Comparison of ENCODE assay signal across 9 cellular contexts in the genomic region with DNA sequence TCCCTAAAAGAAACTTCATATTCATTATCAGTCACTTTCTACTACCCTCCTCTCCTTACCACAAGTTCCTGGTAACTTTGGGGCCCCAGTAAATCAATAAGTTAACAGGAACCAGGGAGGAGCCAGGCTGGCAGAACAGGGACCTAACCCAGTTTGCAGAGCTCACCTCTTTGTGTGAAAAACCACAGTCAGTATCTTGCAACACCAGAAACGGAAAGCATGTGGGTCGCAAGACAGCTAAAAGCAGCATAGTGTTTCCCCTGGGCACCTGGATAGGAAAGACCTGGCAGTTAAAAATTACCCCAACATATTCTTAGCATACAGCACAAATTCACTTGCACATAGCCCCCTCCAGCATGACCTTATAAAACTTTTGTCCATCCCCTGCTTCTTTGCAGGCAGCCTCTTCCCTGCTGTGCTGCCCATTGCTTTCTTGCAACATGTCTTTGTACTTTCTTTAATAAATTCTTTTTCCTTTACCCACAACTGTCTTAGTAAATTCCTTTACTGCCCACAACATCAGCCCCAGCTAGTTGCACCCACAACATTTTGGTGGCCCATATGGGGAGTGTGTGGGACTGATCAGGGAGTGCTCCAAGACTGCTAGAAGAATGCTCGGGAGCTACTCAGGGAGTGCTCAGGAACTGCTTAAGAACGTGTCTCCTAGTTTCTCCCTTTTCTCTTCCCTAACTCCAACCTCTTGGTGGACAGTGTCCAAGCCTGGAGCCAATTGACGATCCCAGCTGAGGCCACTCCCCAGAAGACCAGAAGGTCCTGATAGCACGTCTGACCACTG.
DNase-seq lines count a peak whose midpoint lies in the region; ATAC-seq and TF ChIP-seq lines count a peak whose summit lies in the region.
"Had no signal": no experiment of that assay in that cellular context is flagged by ENCODE, and none has a peak within 500 bp of the region (broad histone marks: within the 10 kb centered on the region; RNA-seq: fewer than 3 reads in every experiment).

No MANE protein-coding gene starts in this region.

- DNase-seq in SIG-M5 treated with dmso at 0.1 percent for 504 hours (lab: John Stamatoyannopoulos, UW; ENCODE audit: unreplicated experiment) (peak; percentile 93), NCI-H526 treated with DMSO at 0.1 percent for 48 hours (lab: John Stamatoyannopoulos, UW) (no peak), osteocyte (ENCODE audit: extremely low spot score, unreplicated experiment) (no peak), HuH-7.5 (ENCODE audit: low spot score) (no peak), NCI-H187 (lab: John Stamatoyannopoulos, UW) (no peak)
- peak in 6 of 10 donors; percentile 10 to 60 (median 34) for DNase-seq in naive thymus-derived CD8-positive, alpha-beta T cell

- H3K4me3 Mint-ChIP-seq in naive thymus-derived CD8-positive, alpha-beta T cell = peak overlapping the region; percentile 25 to 81 (median 68)
- H3K4me3 Mint-ChIP-seq in osteocyte (ENCODE audit: unreplicated experiment) = no peak overlapping the region

- ATAC-seq in GM18907 (IDR thresholded peaks at IDR 0.05; ENCODE audit: unreplicated experiment) (peak; percentile 98), HG02852 (IDR thresholded peaks at IDR 0.05; ENCODE audit: unreplicated experiment) (peak; percentile 68)
- peak; percentile 75 to 84 for ATAC-seq in naive thymus-derived CD8-positive, alpha-beta T cell
- ATAC-seq: left lobe of liver had no signal

- peak overlapping the region; percentile 5 to 90 (median 75) for H3K27ac Mint-ChIP-seq in naive thymus-derived CD8-positive, alpha-beta T cell
- H3K27ac Mint-ChIP-seq in osteocyte (ENCODE audit: unreplicated experiment) = no peak overlapping the region

- POLR2A ChIA-PET in naive thymus-derived CD8-positive, alpha-beta T cell (lab: Charles Lee) = interaction anchor here (0.6 to 1.2 kb wide), 2 partner anchors 13 to 79 kb away, joined by 3 read pairs; no protein-coding TSS in a partner anchor

- peaks cover 35 to 60% (median 56%) of the 10 kb centered on the region in 4 donors for H3K4me1 Mint-ChIP-seq in naive thymus-derived CD8-positive, alpha-beta T cell
- no peaks in the 10 kb centered on the region for H3K4me1 Mint-ChIP-seq in osteocyte (ENCODE audit: unreplicated experiment)

- peaks cover 0 to 7% (median 0%) of the 10 kb centered on the region in 9 donors for H3K9me3 Mint-ChIP-seq in naive thymus-derived CD8-positive, alpha-beta T cell
- peaks cover 30% of the 10 kb centered on the region for H3K9me3 Mint-ChIP-seq in osteocyte (ENCODE audit: unreplicated experiment)

- H3K36me3 Mint-ChIP-seq in naive thymus-derived CD8-positive, alpha-beta T cell = peaks cover 0 to 2% (median 0%) of the 10 kb centered on the region in 3 donors
- H3K36me3 Mint-ChIP-seq in osteocyte (ENCODE audit: unreplicated experiment) = no peaks in the 10 kb centered on the region

- TF ChIP-seq CTCF in osteocyte (IDR thresholded peaks at IDR 0.05) = no peak

- no peaks in the 10 kb centered on the region for H3K27me3 Mint-ChIP-seq in naive thymus-derived CD8-positive, alpha-beta T cell
- peaks cover 9% of the 10 kb centered on the region for H3K27me3 Mint-ChIP-seq in osteocyte (ENCODE audit: unreplicated experiment)

Comparison
In these comparisons a context has a peak if more than half of its experiments do, and no peak if none do; other contexts are left out.
1. DNase-seq: peak in SIG-M5 treated with dmso at 0.1 percent for 504 hours (single experiment) and naive thymus-derived CD8-positive, alpha-beta T cell (6 of 10); none in NCI-H526 treated with DMSO at 0.1 percent for 48 hours (single experiment), osteocyte (single experiment), HuH-7.5 (single experiment) and NCI-H187 (0 of 2).
2. Peak in every context shown above with its lines, with median percentiles within 50 percentile points of each other: ATAC-seq.